1 cellular context compared by ENCODE assay signal in genomic region chr7:76358478-76359110, GRCh38.
A peak's percentile ranks its signal among the peaks of the same experiment; 100 is the strongest.
TF ChIP-seq lines count a peak whose summit lies in the region.

Gene YWHAG, minus strand, starts transcription at chr7:76358991. Its CDS starts 183 bp downstream, at chr7:76358808.

TF ChIP-seq in HepG2, 621 proteins besides CTCF, POLR2A, EP300 and RAD21 (continued from another document and continues in another):
- peak; percentile 80 for TF ChIP-seq ZNF687 (CRISPR knock-in tag; IDR thresholded peaks at IDR 0.05)
- TF ChIP-seq RCOR2 (CRISPR knock-in tag; IDR thresholded peaks at IDR 0.05) = no peak
- peak; percentile 52; the same call in 1 of the 2 replicates for TF ChIP-seq ZBTB21 (CRISPR knock-in tag; IDR thresholded peaks at IDR 0.05)
- TF ChIP-seq, protein P1, sequence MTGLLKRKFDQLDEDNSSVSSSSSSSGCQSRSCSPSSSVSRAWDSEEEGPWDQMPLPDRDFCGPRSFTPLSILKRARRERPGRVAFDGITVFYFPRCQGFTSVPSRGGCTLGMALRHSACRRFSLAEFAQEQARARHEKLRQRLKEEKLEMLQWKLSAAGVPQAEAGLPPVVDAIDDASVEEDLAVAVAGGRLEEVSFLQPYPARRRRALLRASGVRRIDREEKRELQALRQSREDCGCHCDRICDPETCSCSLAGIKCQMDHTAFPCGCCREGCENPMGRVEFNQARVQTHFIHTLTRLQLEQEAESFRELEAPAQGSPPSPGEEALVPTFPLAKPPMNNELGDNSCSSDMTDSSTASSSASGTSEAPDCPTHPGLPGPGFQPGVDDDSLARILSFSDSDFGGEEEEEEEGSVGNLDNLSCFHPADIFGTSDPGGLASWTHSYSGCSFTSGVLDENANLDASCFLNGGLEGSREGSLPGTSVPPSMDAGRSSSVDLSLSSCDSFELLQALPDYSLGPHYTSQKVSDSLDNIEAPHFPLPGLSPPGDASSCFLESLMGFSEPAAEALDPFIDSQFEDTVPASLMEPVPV (CRISPR knock-in tag; IDR thresholded peaks at IDR 0.05) = peak; percentile 44; the same call in 1 of the 2 replicates
- TF ChIP-seq ZNF775 (CRISPR knock-in tag; IDR thresholded peaks at IDR 0.05; ENCODE audit: borderline replicate concordance) = no peak
- TF ChIP-seq KLF15 (CRISPR knock-in tag; IDR thresholded peaks at IDR 0.05; ENCODE audit: borderline replicate concordance) = no peak; the same call in 1 of the 2 replicates
- TF ChIP-seq ZNF747 (CRISPR knock-in tag; IDR thresholded peaks at IDR 0.05; ENCODE audit: borderline replicate concordance) = peak; percentile 88
- no peak for TF ChIP-seq MATR3 (CRISPR knock-in tag; IDR thresholded peaks at IDR 0.05)
- no peak for TF ChIP-seq SP1 (IDR thresholded peaks at IDR 0.05)
- TF ChIP-seq SP1 (CRISPR knock-in tag; IDR thresholded peaks at IDR 0.05) = no peak; the same call in none of the 2 replicates
- TF ChIP-seq YEATS2 (CRISPR knock-in tag; IDR thresholded peaks at IDR 0.05; ENCODE audit: borderline replicate concordance) = peak; percentile 67; the same call in 1 of the 2 replicates
- TF ChIP-seq RNF219 (CRISPR knock-in tag; IDR thresholded peaks at IDR 0.05) = no peak
- TF ChIP-seq SALL1 (CRISPR knock-in tag; IDR thresholded peaks at IDR 0.05) = peak; percentile 83
- TF ChIP-seq RBFOX2 (IDR thresholded peaks at IDR 0.05; ENCODE audit: low read depth, low read length) = peak; percentile 95
- peak; percentile 89 for TF ChIP-seq YEATS4 (CRISPR knock-in tag; IDR thresholded peaks at IDR 0.05; ENCODE audit: borderline replicate concordance)
- no peak for TF ChIP-seq ZNF577 (CRISPR knock-in tag; IDR thresholded peaks at IDR 0.05; ENCODE audit: borderline replicate concordance, low read depth)
- TF ChIP-seq, protein P2, sequence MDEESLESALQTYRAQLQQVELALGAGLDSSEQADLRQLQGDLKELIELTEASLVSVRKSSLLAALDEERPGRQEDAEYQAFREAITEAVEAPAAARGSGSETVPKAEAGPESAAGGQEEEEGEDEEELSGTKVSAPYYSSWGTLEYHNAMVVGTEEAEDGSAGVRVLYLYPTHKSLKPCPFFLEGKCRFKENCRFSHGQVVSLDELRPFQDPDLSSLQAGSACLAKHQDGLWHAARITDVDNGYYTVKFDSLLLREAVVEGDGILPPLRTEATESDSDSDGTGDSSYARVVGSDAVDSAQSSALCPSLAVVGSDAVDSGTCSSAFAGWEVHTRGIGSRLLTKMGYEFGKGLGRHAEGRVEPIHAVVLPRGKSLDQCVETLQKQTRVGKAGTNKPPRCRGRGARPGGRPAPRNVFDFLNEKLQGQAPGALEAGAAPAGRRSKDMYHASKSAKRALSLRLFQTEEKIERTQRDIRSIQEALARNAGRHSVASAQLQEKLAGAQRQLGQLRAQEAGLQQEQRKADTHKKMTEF (CRISPR knock-in tag; IDR thresholded peaks at IDR 0.05) = peak; percentile 70; the same call in 1 of the 2 replicates
- TF ChIP-seq NFATC3 (CRISPR knock-in tag; IDR thresholded peaks at IDR 0.05) = 0 out of 2 replicates have a peak, but pooled peaks have one; percentile 37
- TF ChIP-seq ZNF552 (CRISPR knock-in tag; IDR thresholded peaks at IDR 0.05; ENCODE audit: borderline replicate concordance) = peak; percentile 70; the same call in 1 of the 2 replicates
- peak; percentile 55; the same call in 1 of the 2 replicates for TF ChIP-seq GATAD2A (CRISPR knock-in tag; IDR thresholded peaks at IDR 0.05)
- peak; percentile 88; the same call in 1 of the 2 replicates for TF ChIP-seq POGK (CRISPR knock-in tag; conservative IDR thresholded peaks at IDR 0.05)
- TF ChIP-seq IKZF4 (CRISPR knock-in tag; IDR thresholded peaks at IDR 0.05; ENCODE audit: borderline replicate concordance, low read depth, not compliant biosample characterization) = peak; percentile 79
- TF ChIP-seq SNRNP70 (IDR thresholded peaks at IDR 0.05; ENCODE audit: low read depth, low read length) = no peak
- no peak for TF ChIP-seq SMC3 (IDR thresholded peaks at IDR 0.05; ENCODE audit: low read length)
- peak; percentile 87; the same call in 1 of the 2 replicates for TF ChIP-seq AHR (CRISPR knock-in tag; IDR thresholded peaks at IDR 0.05)
- TF ChIP-seq ZNF777 (CRISPR knock-in tag; IDR thresholded peaks at IDR 0.05) = peak; percentile 66
- peak; percentile 58 for TF ChIP-seq ZNF724P (CRISPR knock-in tag; IDR thresholded peaks at IDR 0.05; ENCODE audit: borderline replicate concordance)
- TF ChIP-seq, protein P3, sequence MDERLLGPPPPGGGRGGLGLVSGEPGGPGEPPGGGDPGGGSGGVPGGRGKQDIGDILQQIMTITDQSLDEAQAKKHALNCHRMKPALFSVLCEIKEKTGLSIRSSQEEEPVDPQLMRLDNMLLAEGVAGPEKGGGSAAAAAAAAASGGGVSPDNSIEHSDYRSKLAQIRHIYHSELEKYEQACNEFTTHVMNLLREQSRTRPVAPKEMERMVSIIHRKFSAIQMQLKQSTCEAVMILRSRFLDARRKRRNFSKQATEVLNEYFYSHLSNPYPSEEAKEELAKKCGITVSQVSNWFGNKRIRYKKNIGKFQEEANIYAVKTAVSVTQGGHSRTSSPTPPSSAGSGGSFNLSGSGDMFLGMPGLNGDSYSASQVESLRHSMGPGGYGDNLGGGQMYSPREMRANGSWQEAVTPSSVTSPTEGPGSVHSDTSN (CRISPR knock-in tag; IDR thresholded peaks at IDR 0.05) = no peak
- TF ChIP-seq HNF4A (CRISPR knock-in tag; IDR thresholded peaks at IDR 0.05) = no peak
- TF ChIP-seq ZNF230 (CRISPR knock-in tag; IDR thresholded peaks at IDR 0.05) = peak; percentile 61; the same call in 1 of the 2 replicates
- 0 out of 2 replicates have a peak, but pooled peaks have one; percentile 68 for TF ChIP-seq GLMP (CRISPR knock-in tag; IDR thresholded peaks at IDR 0.05; ENCODE audit: borderline replicate concordance)
- TF ChIP-seq ZNF7 (CRISPR knock-in tag; IDR thresholded peaks at IDR 0.05) = no peak
- TF ChIP-seq CSRNP2 (CRISPR knock-in tag; conservative IDR thresholded peaks at IDR 0.05; ENCODE audit: low read depth) = 0 out of 2 replicates have a peak, but pooled peaks have one; percentile 53
- no peak for TF ChIP-seq ZNF615 (CRISPR knock-in tag; IDR thresholded peaks at IDR 0.05; ENCODE audit: borderline replicate concordance)
- no peak; the same call in 1 of the 2 replicates for TF ChIP-seq ZNF598 (CRISPR knock-in tag; IDR thresholded peaks at IDR 0.05; ENCODE audit: borderline replicate concordance)
- TF ChIP-seq ZNF558 (CRISPR knock-in tag; IDR thresholded peaks at IDR 0.05; ENCODE audit: borderline replicate concordance) = peak; percentile 93
- peak; percentile 81; the same call in 1 of the 2 replicates for TF ChIP-seq ZNF329 (CRISPR knock-in tag; IDR thresholded peaks at IDR 0.05; ENCODE audit: low read depth)
- TF ChIP-seq ZNF530 (CRISPR knock-in tag; IDR thresholded peaks at IDR 0.05; ENCODE audit: low read depth) = 0 out of 2 replicates have a peak, but pooled peaks have one; percentile 49
- TF ChIP-seq HNF1A (IDR thresholded peaks at IDR 0.05; ENCODE audit: low read depth) = no peak
- 0 out of 2 replicates have a peak, but pooled peaks have one; percentile 3 for TF ChIP-seq HNF1A (CRISPR knock-in tag; IDR thresholded peaks at IDR 0.05; ENCODE audit: borderline replicate concordance)
- peak; percentile 33; the same call in 1 of the 2 replicates for TF ChIP-seq FOSL2 (CRISPR knock-in tag; IDR thresholded peaks at IDR 0.05)
- TF ChIP-seq KLF13 (CRISPR knock-in tag; IDR thresholded peaks at IDR 0.05) = no peak
